Comparison of ENCODE assay signal across 18 cellular contexts in genomic region chr1:184648160-184648855, GRCh38.
"Had no signal": no experiment of that assay in that cellular context is flagged by ENCODE, and none has a peak within 500 bp of the region (broad histone marks: within the 10 kb centered on the region; RNA-seq: fewer than 3 reads in every experiment).

No MANE protein-coding gene starts in this region.

- H3K27ac ChIP-seq: spleen had no signal

- H3K27me3 ChIP-seq: spleen, upper lobe of left lung had no signal

- H3K9me3 ChIP-seq: mucosa of descending colon, thoracic aorta, upper lobe of left lung had no signal

- DNase-seq: activated CD4-positive, alpha-beta T cell treated with anti-CD3 and anti-CD28 coated beads, Interleukin-2, amount 10 ng/mL, durations not matched to agents 24 days and 14 days; activated CD8-positive, alpha-beta memory T cell treated with anti-CD3 and anti-CD28 coated beads, Interleukin-2, amount 10 ng/mL, durations not matched to agents 7 days and 5 days; activated CD8-positive, alpha-beta T cell treated with anti-CD3 and anti-CD28 coated beads for 36 hours; activated gamma-delta T cell; activated T-cell treated with anti-CD3 and anti-CD28 coated beads for 4 hours; effector CD8-positive, alpha-beta T cell; glutamatergic neuron; hypothalamus; left ventricle myocardium superior; mucosa of descending colon; naive B cell; posterior cingulate gyrus; spleen; stimulated activated CD4-positive, alpha-beta T cell treated with anti-CD3 and anti-CD28 coated beads, Interleukin-4, amount 100 ng/mL, for 1 hour; stimulated activated naive CD4-positive, alpha-beta T cell; upper lobe of left lung had no signal

- ATAC-seq: activated CD8-positive, alpha-beta memory T cell treated with anti-CD3 and anti-CD28 coated beads, Interleukin-2, amount 10 ng/mL, durations not matched to agents 7 days and 5 days; activated CD8-positive, alpha-beta T cell treated with anti-CD3 and anti-CD28 coated beads for 36 hours; mucosa of descending colon had no signal

- H3K36me3 ChIP-seq: spleen, thoracic aorta, upper lobe of left lung had no signal

- H3K4me3 ChIP-seq: mucosa of descending colon, spleen, upper lobe of left lung had no signal

- FAIRE-seq: frontal cortex had no signal
